Comparison of ENCODE assay signal across 8 cellular contexts in the genomic region with DNA sequence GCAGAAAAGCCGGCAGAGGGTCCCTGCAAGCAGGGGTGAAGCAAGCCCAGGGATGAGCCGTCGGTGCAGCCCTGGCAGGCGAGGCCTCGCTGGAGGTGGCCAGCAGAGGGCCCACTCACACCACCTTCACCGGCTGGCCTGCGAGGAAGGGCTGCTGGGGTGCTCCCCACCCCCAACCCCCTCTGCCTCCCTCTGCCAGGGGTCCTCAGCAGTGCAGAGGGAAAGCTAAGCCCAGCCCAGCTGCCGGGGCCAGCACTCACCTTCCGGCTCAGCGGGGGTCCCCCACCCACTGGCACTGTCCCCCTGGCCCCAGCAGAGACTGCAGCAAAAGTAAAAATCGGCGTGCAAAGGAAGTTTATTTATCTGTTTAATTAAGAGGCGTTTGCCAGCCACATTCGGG.
DNase-seq lines count a peak whose midpoint lies in the region; ATAC-seq and TF ChIP-seq lines count a peak whose summit lies in the region.

No MANE protein-coding gene starts in this region.

- H4K20me1 ChIP-seq in GM23248 (ENCODE audit: insufficient read depth), result no peaks in the 10 kb centered on the region
- no peaks in the 10 kb centered on the region for H4K20me1 ChIP-seq in hepatocyte (ENCODE audit: insufficient read depth, poor library complexity, severe bottlenecking)

- WGBS in GM23248 (ENCODE audit: low coverage in 1 of 2, low lambda C conversion rate in 2 of 2, missing lambda C conversion rate in 2 of 2), 2 experiments, result 13 to 17% methylated on average over 13 to 14 of the region's 14 CpGs
- WGBS in hepatocyte (ENCODE audit: low lambda C conversion rate, missing lambda C conversion rate), result 28% methylated on average over 9 of the region's 14 CpGs
- 6 to 10% methylated on average over 14 of the region's 14 CpGs for WGBS in sigmoid colon, 2 donors

- H3K9me3 ChIP-seq in GM23248 (ENCODE audit: low read depth), result no peaks in the 10 kb centered on the region
- H3K9me3 ChIP-seq in hepatocyte (ENCODE audit: low read depth), result no peaks in the 10 kb centered on the region
- no peaks in the 10 kb centered on the region for H3K9me3 ChIP-seq in sigmoid colon

- H2AFZ ChIP-seq in GM23248, result no peak overlapping the region
- no peak overlapping the region for H2AFZ ChIP-seq in hepatocyte

- H3K79me2 ChIP-seq in GM23248 (ENCODE audit: insufficient read depth), result no peaks in the 10 kb centered on the region
- no peaks in the 10 kb centered on the region for H3K79me2 ChIP-seq in hepatocyte

- in situ Hi-C loops in GM23248 (cut with MboI), result no loop called here

- H3K4me2 ChIP-seq in GM23248 (ENCODE audit: unreplicated experiment) (no peak overlapping the region), hepatocyte (no peak overlapping the region)

- intact Hi-C loops in sigmoid colon (cut with DNase I), result no loop called here

- H3K4me3 ChIP-seq in AG09309 (ENCODE audit: control insufficient read depth, low read depth, low read length) (no peak overlapping the region), GM23248 (no peak overlapping the region), hepatocyte (no peak overlapping the region), sigmoid colon (no peak overlapping the region)

- no peak overlapping the region for H3K9ac ChIP-seq in GM23248

- TF ChIP-seq CTCF in AG09309 (IDR thresholded peaks at IDR 0.05; ENCODE audit: control insufficient read depth, insufficient read depth, low read depth, low read length, missing control alignments) (peak; percentile 62), hepatocyte (IDR thresholded peaks at IDR 0.05; ENCODE audit: poor library complexity) (peak; percentile 52), sigmoid colon (IDR thresholded peaks at IDR 0.05) (peak in 2 of 4 experiments; percentile 9 to 24)

- no peak overlapping the region for H3K27ac ChIP-seq in GM23248
- H3K27ac ChIP-seq in hepatocyte, result no peak overlapping the region
- H3K27ac ChIP-seq in sigmoid colon, result no peak overlapping the region

- no peak for TF ChIP-seq EP300 in sigmoid colon (IDR thresholded peaks at IDR 0.05)

- DNase-seq in AG09309 (ENCODE audit: low read depth) (no peak), GM23248 (peak; percentile 54), hepatocyte (ENCODE audit: low spot score) (peak; percentile 40), sigmoid colon (no peak)

- peaks cover 58% of the 10 kb centered on the region for H3K27me3 ChIP-seq in GM23248 (replicated peaks; ENCODE audit: insufficient read depth)
- peaks cover 85% of the 10 kb centered on the region for H3K27me3 ChIP-seq in hepatocyte
- peaks cover 0 to 31% (median 10%) of the 10 kb centered on the region in 3 donors for H3K27me3 ChIP-seq in sigmoid colon

- ATAC-seq in SK-N-SH treated with all-trans-retinoic acid at 6 μM for 48 hours, result peak; percentile 71
- no peak for ATAC-seq in HG02870 (IDR thresholded peaks at IDR 0.05; ENCODE audit: unreplicated experiment)
- no peak for ATAC-seq in HG03139 (IDR thresholded peaks at IDR 0.05; ENCODE audit: unreplicated experiment)
- ATAC-seq in HG03520 (IDR thresholded peaks at IDR 0.05; ENCODE audit: unreplicated experiment), result no peak

- H3K4me1 ChIP-seq in GM23248 (ENCODE audit: insufficient read depth), result no peaks in the 10 kb centered on the region
- no peaks in the 10 kb centered on the region for H3K4me1 ChIP-seq in hepatocyte (ENCODE audit: insufficient read depth)
- H3K4me1 ChIP-seq in sigmoid colon, result peaks cover 0 to 33% (median 27%) of the 10 kb centered on the region in 4 donors

- no peaks in the 10 kb centered on the region for H3K9me2 ChIP-seq in GM23248 (ENCODE audit: insufficient read depth)
- no peaks in the 10 kb centered on the region for H3K9me2 ChIP-seq in hepatocyte (replicated peaks; ENCODE audit: insufficient read depth)

- no peaks in the 10 kb centered on the region for H3K36me3 ChIP-seq in GM23248 (ENCODE audit: low read depth)
- H3K36me3 ChIP-seq in hepatocyte (replicated peaks; ENCODE audit: insufficient read depth, low read depth), result no peaks in the 10 kb centered on the region
- H3K36me3 ChIP-seq in sigmoid colon, result no peaks in the 10 kb centered on the region

- H3F3A ChIP-seq in GM23248 (ENCODE audit: insufficient read depth), result no peaks in the 10 kb centered on the region

- TF ChIP-seq POLR2A in sigmoid colon (IDR thresholded peaks at IDR 0.05), result no peak

TF ChIP-seq in SK-N-SH treated with all-trans-retinoic acid at 6 μM for 48 hours, 23 proteins besides CTCF, POLR2A, EP300 and RAD21:
- TF ChIP-seq ZNF565 (CRISPR knock-in tag; conservative IDR thresholded peaks at IDR 0.05; ENCODE audit: low read depth) (no peak), GLIS3 (CRISPR knock-in tag; IDR thresholded peaks at IDR 0.05) (no peak)

Comparison
In these comparisons a context has a peak if more than half of its experiments do, and no peak if none do; other contexts are left out.
1. DNase-seq: peak in GM23248 (single experiment) and hepatocyte (single experiment); none in AG09309 (single experiment) and sigmoid colon (single experiment).